In genomic region chr5:172274951-172275753, GRCh38 we compare ENCODE assay signal across 8 cellular contexts. TPM values are rescaled to one million over a fixed set of nuclear protein-coding genes. Genes with fewer than 3 reads are reported as not detected.
A peak's percentile ranks its signal among the peaks of the same experiment; 100 is the strongest.
DNase-seq lines count a peak whose midpoint lies in the region; ATAC-seq and TF ChIP-seq lines count a peak whose summit lies in the region.

No MANE protein-coding gene starts in this region.

- no peak overlapping the region for H2AK5ac ChIP-seq in H9 (ENCODE audit: insufficient read length, low read length)

- no peak overlapping the region for H2BK120ac ChIP-seq in H9 (ENCODE audit: low read depth, low read length, poor library complexity, severe bottlenecking)

- no peak overlapping the region for H3K23ac ChIP-seq in H9 (ENCODE audit: insufficient read length, low read depth, low read length)

- TF ChIP-seq CTCF in H9 (conservative IDR thresholded peaks at IDR 0.05) (no peak), choroid plexus epithelial cell (conservative IDR thresholded peaks at IDR 0.05; ENCODE audit: low read depth, low read length) (no peak), SK-N-SH (IDR thresholded peaks at IDR 0.05) (no peak)

- H3T11ph ChIP-seq in H9 (ENCODE audit: low read length): no peak overlapping the region

- H3K4me2 ChIP-seq in H9 (ENCODE audit: insufficient read depth, insufficient read length, low read length) (no peak overlapping the region), SK-N-SH (no peak overlapping the region)

- TF ChIP-seq EP300 in SK-N-SH (IDR thresholded peaks at IDR 0.05; ENCODE audit: borderline replicate concordance in 1 of 2, low read depth in 1 of 2, low read length in 1 of 2): no peak

- H3K4me1 ChIP-seq in H9 (ENCODE audit: insufficient read depth, low read length) (peaks cover 8% of the 10 kb centered on the region; the same call in 1 of the 2 replicates), SK-N-SH (ENCODE audit: control insufficient read depth in 1 of 2, insufficient read depth in 2 of 2, low read depth in 1 of 2, low read length in 1 of 2) (peaks cover 0 to 2% of the 10 kb centered on the region in 2 experiments; a peak in 2 of 4 replicates)

- H3F3A ChIP-seq in SK-N-SH (replicated peaks; ENCODE audit: insufficient read depth): no peaks in the 10 kb centered on the region

- H3K9me2 ChIP-seq in SK-N-SH: no peaks in the 10 kb centered on the region

- H4K20me1 ChIP-seq in H9 (ENCODE audit: control insufficient read depth, insufficient read depth, insufficient read length) (no peaks in the 10 kb centered on the region), SK-N-SH (ENCODE audit: insufficient read depth) (peaks cover 90% of the 10 kb centered on the region)

- H3K4me3 ChIP-seq in choroid plexus epithelial cell (ENCODE audit: low read depth, low read length) (no peak overlapping the region), SK-N-SH (ENCODE audit: low read depth in 2 of 2, low read length in 1 of 2) (no peak overlapping the region)

- H3K14ac ChIP-seq in H9 (ENCODE audit: insufficient read depth, low read length): no peak overlapping the region

- H2BK12ac ChIP-seq in H9 (ENCODE audit: insufficient read length, low read depth, low read length): no peak overlapping the region

- CTCF ChIA-PET in SK-N-SH (lab: Yijun Ruan, JAX): interaction anchor here (3.3 kb wide), 1 partner anchor 8 kb away, joined by 13 read pairs; the partner anchor contains the start of gene UBTD2

- H3K79me1 ChIP-seq in H9 (ENCODE audit: insufficient read depth, low read depth, low read length, poor library complexity, severe bottlenecking): peaks cover 9% of the 10 kb centered on the region

- H2BK5ac ChIP-seq in H9 (ENCODE audit: insufficient read length, low read length): no peak overlapping the region

- H3K9ac ChIP-seq in H9 (ENCODE audit: extremely low read depth, insufficient read length, low read length): no peak overlapping the region
- H3K9ac ChIP-seq in SK-N-SH: no peak overlapping the region

- H3K36me3 Mint-ChIP-seq in H9 (ENCODE audit: insufficient read depth in 1 of 3, low read depth in 3 of 3): peaks cover 0 to 25% (median 13%) of the 10 kb centered on the region in 3 experiments; a peak in 5 of 7 replicates

- H3K27ac Mint-ChIP-seq in H9: peak overlapping the region; percentile 53 to 91 (median 85); a peak in 5 of 7 replicates

- WGBS in H9 (ENCODE audit: extremely low coverage, insufficient read length, low lambda C conversion rate): no CpG with 5 or more reads among the region's 14 CpGs
- 95% methylated on average over 14 of the region's 14 CpGs for WGBS in SK-N-SH (ENCODE audit: low lambda C conversion rate)

- peaks cover 33 to 37% of the 10 kb centered on the region in 2 experiments for H3K4me1 Mint-ChIP-seq in H9

- no peak for ATAC-seq in HG03571 (IDR thresholded peaks at IDR 0.05; ENCODE audit: unreplicated experiment)

- POLR2A ChIA-PET in SK-N-SH (lab: Yijun Ruan, JAX): no interaction called here

- H3K23me2 ChIP-seq in H9 (ENCODE audit: insufficient read length, low read depth, low read length, poor library complexity, severe bottlenecking): no peaks in the 10 kb centered on the region

- H4K5ac ChIP-seq in H9 (ENCODE audit: insufficient read length, low read depth, low read length): no peak overlapping the region

- H4K91ac ChIP-seq in H9 (ENCODE audit: insufficient read length, low read depth, low read length): no peak overlapping the region

- no peak overlapping the region for H3K56ac ChIP-seq in H9 (ENCODE audit: insufficient read length, low read depth, low read length)

- no peak overlapping the region for H4K8ac ChIP-seq in H9 (replicated peaks; ENCODE audit: insufficient read length, low read depth, low read length)

- H2BK20ac ChIP-seq in H9 (ENCODE audit: low read depth, low read length, poor library complexity, severe bottlenecking): no peak overlapping the region

- H3K9me3 ChIP-seq in H9 (ENCODE audit: control insufficient read depth, low read depth, low read length) (no peaks in the 10 kb centered on the region), SK-N-SH (no peaks in the 10 kb centered on the region)

- no peak overlapping the region for H3K18ac ChIP-seq in H9 (ENCODE audit: insufficient read length, low read depth, low read length)

- H2BK15ac ChIP-seq in H9 (ENCODE audit: low read depth, low read length): no peak overlapping the region

- H3K79me2 ChIP-seq in H9 (ENCODE audit: insufficient read depth, low read length) (peaks cover 48% of the 10 kb centered on the region), SK-N-SH (ENCODE audit: insufficient read depth) (peaks cover 100% of the 10 kb centered on the region)

- peaks cover 0 to 10% of the 10 kb centered on the region in 2 experiments for H3K36me3 ChIP-seq in SK-N-SH (replicated peaks in 1 of 2; ENCODE audit: control insufficient read depth in 1 of 2, insufficient read depth in 2 of 2, low read length in 1 of 2)

- H3K27me3 ChIP-seq in H9 (ENCODE audit: insufficient read depth, low read length) (no peaks in the 10 kb centered on the region), SK-N-SH (ENCODE audit: insufficient read depth) (no peaks in the 10 kb centered on the region)

- no peak overlapping the region for H2AFZ ChIP-seq in H9 (ENCODE audit: low read length)
- no peak overlapping the region for H2AFZ ChIP-seq in SK-N-SH (ENCODE audit: low read depth)

- H3K9me3 Mint-ChIP-seq in H9: no peaks in the 10 kb centered on the region

- H3K4me3 Mint-ChIP-seq in H9: no peak overlapping the region

- TF ChIP-seq RAD21 in SK-N-SH (IDR thresholded peaks at IDR 0.05; ENCODE audit: low read length): no peak

- no peak overlapping the region for H3K4ac ChIP-seq in H9 (ENCODE audit: low read depth, low read length)

- DNase-seq in H9: no peak
- peak; percentile 41 for DNase-seq in activated CD4-positive, CD25-positive, alpha-beta regulatory T cell treated with anti-CD3 and anti-CD28 coated beads, Interleukin-2, amount 50 U/mL, for 16 hours (ENCODE audit: low read depth, low spot score)
- peak; percentile 93 for DNase-seq in choroid plexus epithelial cell (ENCODE audit: low read depth)
- peak; percentile 56 to 75 (median 60) for DNase-seq in stimulated activated CD4-positive, alpha-beta T cell treated with anti-CD3 and anti-CD28 coated beads, TNF-alpha, amount 100 ng/mL, for 24 hours (ENCODE audit: low read depth in 3 of 3)
- no peak for DNase-seq in DMS153 (lab: John Stamatoyannopoulos, UW)
- DNase-seq in SK-N-SH: no peak
- no peak for DNase-seq in NCI-H1105 treated with DMSO at 0.1 percent for 48 hours (lab: John Stamatoyannopoulos, UW)

- H3K27ac ChIP-seq in H9 (ENCODE audit: insufficient read length, low read depth, low read length): no peak overlapping the region
- no peak overlapping the region for H3K27ac ChIP-seq in SK-N-SH (ENCODE audit: low read depth in 2 of 2, low read length in 1 of 2)

- no peaks in the 10 kb centered on the region for H3K27me3 Mint-ChIP-seq in H9 (ENCODE audit: low read depth)

TF ChIP-seq in SK-N-SH, 30 proteins besides CTCF, POLR2A, EP300 and RAD21 (continues in another document):
- TF ChIP-seq NFIC (IDR thresholded peaks at IDR 0.05; ENCODE audit: borderline replicate concordance): no peak
- TF ChIP-seq RCOR1 (IDR thresholded peaks at IDR 0.05; ENCODE audit: low read length): no peak
- TF ChIP-seq, protein P1, sequence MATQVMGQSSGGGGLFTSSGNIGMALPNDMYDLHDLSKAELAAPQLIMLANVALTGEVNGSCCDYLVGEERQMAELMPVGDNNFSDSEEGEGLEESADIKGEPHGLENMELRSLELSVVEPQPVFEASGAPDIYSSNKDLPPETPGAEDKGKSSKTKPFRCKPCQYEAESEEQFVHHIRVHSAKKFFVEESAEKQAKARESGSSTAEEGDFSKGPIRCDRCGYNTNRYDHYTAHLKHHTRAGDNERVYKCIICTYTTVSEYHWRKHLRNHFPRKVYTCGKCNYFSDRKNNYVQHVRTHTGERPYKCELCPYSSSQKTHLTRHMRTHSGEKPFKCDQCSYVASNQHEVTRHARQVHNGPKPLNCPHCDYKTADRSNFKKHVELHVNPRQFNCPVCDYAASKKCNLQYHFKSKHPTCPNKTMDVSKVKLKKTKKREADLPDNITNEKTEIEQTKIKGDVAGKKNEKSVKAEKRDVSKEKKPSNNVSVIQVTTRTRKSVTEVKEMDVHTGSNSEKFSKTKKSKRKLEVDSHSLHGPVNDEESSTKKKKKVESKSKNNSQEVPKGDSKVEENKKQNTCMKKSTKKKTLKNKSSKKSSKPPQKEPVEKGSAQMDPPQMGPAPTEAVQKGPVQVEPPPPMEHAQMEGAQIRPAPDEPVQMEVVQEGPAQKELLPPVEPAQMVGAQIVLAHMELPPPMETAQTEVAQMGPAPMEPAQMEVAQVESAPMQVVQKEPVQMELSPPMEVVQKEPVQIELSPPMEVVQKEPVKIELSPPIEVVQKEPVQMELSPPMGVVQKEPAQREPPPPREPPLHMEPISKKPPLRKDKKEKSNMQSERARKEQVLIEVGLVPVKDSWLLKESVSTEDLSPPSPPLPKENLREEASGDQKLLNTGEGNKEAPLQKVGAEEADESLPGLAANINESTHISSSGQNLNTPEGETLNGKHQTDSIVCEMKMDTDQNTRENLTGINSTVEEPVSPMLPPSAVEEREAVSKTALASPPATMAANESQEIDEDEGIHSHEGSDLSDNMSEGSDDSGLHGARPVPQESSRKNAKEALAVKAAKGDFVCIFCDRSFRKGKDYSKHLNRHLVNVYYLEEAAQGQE (IDR thresholded peaks at IDR 0.05; ENCODE audit: low read depth, low read length): no peak
- no peak for TF ChIP-seq TCF12 (IDR thresholded peaks at IDR 0.05)
- TF ChIP-seq TAF1 (IDR thresholded peaks at IDR 0.05; ENCODE audit: borderline replicate concordance, low read depth, low read length): no peak
- no peak for TF ChIP-seq GABPA (IDR thresholded peaks at IDR 0.05; ENCODE audit: low read depth)
- TF ChIP-seq NRF1 (IDR thresholded peaks at IDR 0.05; ENCODE audit: low read depth, low read length): no peak
- TF ChIP-seq USF2 (IDR thresholded peaks at IDR 0.05; ENCODE audit: borderline replicate concordance, low read depth, low read length): no peak

RNA-seq across cellular contexts. Expression of gene UBTD2, which starts 8.4 kb away (rescaled TPM):
- 39.9 and 42.6 TPM in 2 replicates for total RNA-seq in H9 (2021)
- 13.8 and 15.5 TPM in 2 replicates for polyA plus RNA-seq in SK-N-SH (2012; rRNA removed)
- polyA plus RNA-seq in SK-N-SH (2012; cell fraction: cytosol; rRNA removed): 21.8 and 23.7 TPM in 2 replicates
- 4.6 and 7.5 TPM in 2 replicates for polyA plus RNA-seq in SK-N-SH (2012; cell fraction: nucleus; rRNA removed)

Comparison
In these comparisons a context has a peak if more than half of its experiments do, and no peak if none do; other contexts are left out.
1. DNase-seq: peak in activated CD4-positive, CD25-positive, alpha-beta regulatory T cell treated with anti-CD3 and anti-CD28 coated beads, Interleukin-2, amount 50 U/mL, for 16 hours (single experiment), choroid plexus epithelial cell (single experiment) and stimulated activated CD4-positive, alpha-beta T cell treated with anti-CD3 and anti-CD28 coated beads, TNF-alpha, amount 100 ng/mL, for 24 hours (3 of 3); none in H9 (single experiment), DMS153 (single experiment), SK-N-SH (single experiment) and NCI-H1105 treated with DMSO at 0.1 percent for 48 hours (single experiment).